ENCODE assay signal across 24 cellular contexts in the genomic region with DNA sequence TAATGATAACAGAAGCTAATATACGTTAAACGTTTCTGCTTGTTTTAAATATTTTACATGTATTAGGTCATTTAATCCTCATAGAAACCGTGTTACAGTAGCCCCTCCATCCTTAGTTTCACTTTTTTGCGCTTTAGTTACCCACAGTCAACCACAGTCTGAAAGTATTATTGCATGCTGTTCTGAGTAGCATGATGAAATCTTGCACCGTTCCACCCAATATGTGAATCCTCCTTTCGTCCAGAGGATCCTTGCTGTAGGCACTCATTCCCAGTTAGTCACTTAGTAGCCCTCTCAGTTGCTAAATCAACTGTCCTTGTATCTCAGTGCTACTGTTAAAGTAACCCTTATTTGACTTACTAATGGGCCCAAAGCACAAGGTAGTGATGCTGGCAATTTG.
DNase-seq lines count a peak whose midpoint lies in the region; ATAC-seq, FAIRE-seq and TF ChIP-seq lines count a peak whose summit lies in the region.
"Had no signal": no experiment of that assay in that cellular context is flagged by ENCODE, and none has a peak within 500 bp of the region (broad histone marks: within the 10 kb centered on the region; RNA-seq: fewer than 3 reads in every experiment).

No MANE protein-coding gene starts in this region.

- FAIRE-seq in H1 (lab: Jason Lieb, UNC) = no peak
- FAIRE-seq: D721Med had no signal

- H2AFZ ChIP-seq in DND-41 (ENCODE audit: low read depth, low read length) (no peak overlapping the region), H1 (ENCODE audit: low read length) (peak overlapping the region; percentile 74; the same call in 1 of the 2 replicates), osteoblast (ENCODE audit: low read length) (no peak overlapping the region)
- H2AFZ ChIP-seq: PC-9 had no signal

- POLR2A ChIA-PET in H1 (lab: Charles Lee; ENCODE audit: partially characterized antibody) = no interaction called here

- no peak overlapping the region for H3K14ac ChIP-seq in H1 (ENCODE audit: insufficient read length)

- no peaks in the 10 kb centered on the region for H3K79me1 ChIP-seq in H1 (ENCODE audit: low read depth, low read length)

- no peak overlapping the region for H3K23ac ChIP-seq in H1 (ENCODE audit: insufficient read length)

- no peaks in the 10 kb centered on the region for H3K79me2 ChIP-seq in DND-41 (ENCODE audit: insufficient read depth, low read length)
- H3K79me2 ChIP-seq in H1 (ENCODE audit: control insufficient read depth in 1 of 2, insufficient read depth in 2 of 2, low read length in 2 of 2) = no peaks in the 10 kb centered on the region
- no peaks in the 10 kb centered on the region for H3K79me2 ChIP-seq in osteoblast (ENCODE audit: insufficient read depth, low read length)

- no peak for TF ChIP-seq RAD21 in H1 (IDR thresholded peaks at IDR 0.05 in 1 of 2, conservative IDR thresholded peaks at IDR 0.05 in 1 of 2; ENCODE audit: low read depth in 2 of 2, low read length in 2 of 2)

- peak; percentile 61; the same call in 2 of the 3 replicates for ATAC-seq in DND-41 (ENCODE audit: insufficient read depth, low read depth)
- no peak for ATAC-seq in GM18873 (IDR thresholded peaks at IDR 0.05; ENCODE audit: low FRiP score, unreplicated experiment)
- ATAC-seq in GM21529 (IDR thresholded peaks at IDR 0.05; ENCODE audit: unreplicated experiment) = no peak
- ATAC-seq: activated CD8-positive, alpha-beta memory T cell treated with anti-CD3 and anti-CD28 coated beads, Interleukin-2, amount 10 ng/mL, durations not matched to agents 7 days and 5 days; activated naive CD8-positive, alpha-beta T cell treated with anti-CD3 and anti-CD28 coated beads, Interleukin-2, amount 50 U/mL, for 24 hours; body of pancreas; gastrocnemius medialis; pancreas; WTC11 had no signal

- no peak overlapping the region for H3K56ac ChIP-seq in H1 (replicated peaks; ENCODE audit: insufficient read length, low read depth, low read length)

- no peak overlapping the region for H4K91ac ChIP-seq in H1 (replicated peaks; ENCODE audit: insufficient read length, low read length)

- H3K4me3 ChIP-seq in DND-41 (ENCODE audit: low read depth in 1 of 2, low read length in 2 of 2) = no peak overlapping the region
- H3K4me3 ChIP-seq in H1 (ENCODE audit: extremely low read depth in 1 of 4, insufficient read depth in 2 of 4, low read depth in 3 of 4, low read length in 4 of 4) = no peak overlapping the region
- H3K4me3 ChIP-seq in osteoblast (ENCODE audit: insufficient read depth, low read length) = no peak overlapping the region
- H3K4me3 ChIP-seq: body of pancreas, gastrocnemius medialis, lung, pancreas, PC-9, spleen had no signal

- no peak overlapping the region for H4K5ac ChIP-seq in H1 (ENCODE audit: insufficient read length, low read depth, low read length)

- no peak overlapping the region for H4K8ac ChIP-seq in H1 (ENCODE audit: extremely low read depth, insufficient read depth, low read length)

- no peak overlapping the region for H3K27ac ChIP-seq in DND-41 (ENCODE audit: low read length)
- no peak overlapping the region for H3K27ac ChIP-seq in H1 (ENCODE audit: low read depth, low read length)
- H3K27ac ChIP-seq in osteoblast (ENCODE audit: low read depth, low read length) = no peak overlapping the region
- H3K27ac ChIP-seq in caudate nucleus (ENCODE audit: low read depth, low read length) = no peak overlapping the region
- H3K27ac ChIP-seq: body of pancreas, gastrocnemius medialis, pancreas, PC-9, spleen had no signal

- CTCF ChIA-PET in H1 (lab: Charles Lee; ENCODE audit: partially characterized antibody) = no interaction called here

- no peak overlapping the region for H3K4me2 ChIP-seq in DND-41 (ENCODE audit: insufficient read depth, low read length)
- H3K4me2 ChIP-seq in H1 (ENCODE audit: insufficient read depth in 1 of 2, low read depth in 2 of 2, low read length in 2 of 2) = no peak overlapping the region
- peak overlapping the region; percentile 24 for H3K4me2 ChIP-seq in osteoblast (ENCODE audit: insufficient read depth, low read length)
- H3K4me2 ChIP-seq: PC-9 had no signal

- H3K9ac ChIP-seq in DND-41 (ENCODE audit: low read depth, low read length) = no peak overlapping the region
- H3K9ac ChIP-seq in H1 (replicated peaks in 1 of 4; ENCODE audit: extremely low read depth in 1 of 4, low read depth in 3 of 4, low read length in 3 of 4) = no peak overlapping the region

- H2BK20ac ChIP-seq in H1 (ENCODE audit: low read length) = no peak overlapping the region

- H3K9me3 ChIP-seq in DND-41 (ENCODE audit: insufficient read depth, low read length, severe bottlenecking) = no peaks in the 10 kb centered on the region
- H3K9me3 ChIP-seq in H1 (ENCODE audit: insufficient read depth in 2 of 2, low read depth in 1 of 2, low read length in 1 of 2) = no peaks in the 10 kb centered on the region
- no peaks in the 10 kb centered on the region for H3K9me3 ChIP-seq in osteoblast (ENCODE audit: low read depth, low read length)
- H3K9me3 ChIP-seq: body of pancreas, gastrocnemius medialis, pancreas, spleen had no signal

- no peaks in the 10 kb centered on the region for H4K20me1 ChIP-seq in DND-41 (ENCODE audit: insufficient read depth, low read length)
- H4K20me1 ChIP-seq in H1 (replicated peaks in 1 of 2; ENCODE audit: control insufficient read depth in 1 of 2, insufficient read depth in 2 of 2, low read length in 2 of 2) = no peaks in the 10 kb centered on the region
- H4K20me1 ChIP-seq in osteoblast (ENCODE audit: insufficient read depth, low read length) = no peaks in the 10 kb centered on the region

- H3K23me2 ChIP-seq in H1 (ENCODE audit: low read depth, low read length) = no peaks in the 10 kb centered on the region

- H3K4me1 ChIP-seq in DND-41 (ENCODE audit: insufficient read depth, low read length) (no peaks in the 10 kb centered on the region), H1 (replicated peaks in 1 of 4; ENCODE audit: control insufficient read depth in 3 of 4, insufficient read depth in 4 of 4, low read length in 3 of 4) (no peaks in the 10 kb centered on the region), osteoblast (ENCODE audit: insufficient read depth, low read length) (no peaks in the 10 kb centered on the region)
- H3K4me1 ChIP-seq: body of pancreas, gastrocnemius medialis, pancreas, spleen had no signal

- H3K4ac ChIP-seq in H1 (replicated peaks; ENCODE audit: insufficient read length, low read depth, low read length) = no peak overlapping the region

- WGBS in H1 (ENCODE audit: extremely low coverage in 1 of 2, insufficient coverage in 1 of 2, insufficient read length in 1 of 2, insufficient replicate concordance in 2 of 2, low coverage in 1 of 2, low lambda C conversion rate in 2 of 2, missing lambda C conversion rate in 1 of 2), 2 experiments = 85% methylated on average over 6 of the region's 6 CpGs; no CpG with 5 or more reads in 1 of the 2 experiments

- DNase-seq in DND-41 (peak; percentile 7), NCI-H69 (lab: John Stamatoyannopoulos, UW) (peak; percentile 7), H1 (ENCODE audit: low read depth in 1 of 2, low spot score in 2 of 2) (no peak), osteoblast (ENCODE audit: insufficient read length, low spot score, missing footprints) (no peak), caudate nucleus (lab: John Stamatoyannopoulos, UW) (no peak)
- DNase-seq: activated CD8-positive, alpha-beta memory T cell treated with anti-CD3 and anti-CD28 coated beads, Interleukin-2, amount 10 ng/mL, durations not matched to agents 7 days and 5 days; activated naive CD8-positive, alpha-beta T cell treated with anti-CD3 and anti-CD28 coated beads, Interleukin-2, amount 50 U/mL, for 24 hours; activated T-cell treated with anti-CD3 and anti-CD28 coated beads, Interleukin-2, amount 50 U/mL, for 48 hours; body of pancreas; gastrocnemius medialis; H7; KBM-7; MM.1S; NCI-H2081 treated with DMSO at 0.1 percent for 48 hours; pancreas; SHP77 treated with DMSO at 0.1 percent for 48 hours; spleen; T1000 had no signal

- TF ChIP-seq CTCF in DND-41 (IDR thresholded peaks at IDR 0.05; ENCODE audit: borderline replicate concordance, extremely low read depth, low read length, poor library complexity, severe bottlenecking) (no peak), H1 (IDR thresholded peaks at IDR 0.05; ENCODE audit: control extremely low read depth in 1 of 3, insufficient read depth in 1 of 3, low read depth in 1 of 3, low read length in 3 of 3) (no peak), osteoblast (IDR thresholded peaks at IDR 0.05; ENCODE audit: extremely low read depth, low read depth, low read length) (no peak)

- no peak overlapping the region for H2BK12ac ChIP-seq in H1 (ENCODE audit: low read depth, low read length)

- H3K27me3 ChIP-seq in DND-41 (ENCODE audit: insufficient read depth, low read length, poor library complexity) (peaks cover 7% of the 10 kb centered on the region), H1 (replicated peaks in 1 of 4; ENCODE audit: control insufficient read depth in 3 of 4, extremely low read depth in 1 of 4, insufficient read depth in 3 of 4, low read length in 3 of 4) (no peaks in the 10 kb centered on the region), osteoblast (ENCODE audit: insufficient read depth, low read length) (peaks cover under 1% of the 10 kb centered on the region)
- H3K27me3 ChIP-seq: body of pancreas, gastrocnemius medialis, pancreas, spleen had no signal

- no peak overlapping the region for H2AK5ac ChIP-seq in H1 (ENCODE audit: low read depth, low read length)

- no peak for TF ChIP-seq EP300 in H1 (IDR thresholded peaks at IDR 0.05; ENCODE audit: borderline replicate concordance in 1 of 2, low read depth in 2 of 2, low read length in 2 of 2)

- no peak overlapping the region for H2BK5ac ChIP-seq in H1 (ENCODE audit: low read depth, low read length)

- no peak overlapping the region for H3K18ac ChIP-seq in H1 (ENCODE audit: extremely low read depth, low read length)

- H3K36me3 ChIP-seq in DND-41 (ENCODE audit: insufficient read depth, low read length) (no peaks in the 10 kb centered on the region), H1 (ENCODE audit: control insufficient read depth in 2 of 4, insufficient read depth in 4 of 4, low read length in 3 of 4) (no peaks in the 10 kb centered on the region), osteoblast (ENCODE audit: insufficient read depth, low read length) (no peaks in the 10 kb centered on the region)
- H3K36me3 ChIP-seq: gastrocnemius medialis, pancreas, spleen had no signal

- no peak overlapping the region for H2BK15ac ChIP-seq in H1 (ENCODE audit: low read length)

- H2BK120ac ChIP-seq in H1 (replicated peaks; ENCODE audit: low read depth, low read length) = no peak overlapping the region

- TF ChIP-seq POLR2A in H1 (IDR thresholded peaks at IDR 0.05; ENCODE audit: control extremely low read depth in 1 of 2, low read depth in 2 of 2, low read length in 2 of 2) = no peak

TF ChIP-seq in H1, 55 proteins besides CTCF, POLR2A, EP300 and RAD21 (continues in another document):
- no peak for TF ChIP-seq TEAD4 (IDR thresholded peaks at IDR 0.05; ENCODE audit: low read depth, low read length)
- no peak for TF ChIP-seq TAF7 (optimal IDR thresholded peaks at IDR 0.05; ENCODE audit: borderline replicate concordance, low read depth, low read length)
- TF ChIP-seq, protein P1, sequence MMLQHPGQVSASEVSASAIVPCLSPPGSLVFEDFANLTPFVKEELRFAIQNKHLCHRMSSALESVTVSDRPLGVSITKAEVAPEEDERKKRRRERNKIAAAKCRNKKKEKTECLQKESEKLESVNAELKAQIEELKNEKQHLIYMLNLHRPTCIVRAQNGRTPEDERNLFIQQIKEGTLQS (IDR thresholded peaks at IDR 0.05; ENCODE audit: insufficient read depth, low read depth, low read length) = no peak

Comparison
In these comparisons a context has a peak if more than half of its experiments do, and no peak if none do; other contexts are left out.
1. DNase-seq: peak in DND-41 (single experiment) and NCI-H69 (single experiment); none in H1 (0 of 2), osteoblast (single experiment) and caudate nucleus (0 of 61).